1 cellular context compared by ENCODE assay signal in the genomic region with DNA sequence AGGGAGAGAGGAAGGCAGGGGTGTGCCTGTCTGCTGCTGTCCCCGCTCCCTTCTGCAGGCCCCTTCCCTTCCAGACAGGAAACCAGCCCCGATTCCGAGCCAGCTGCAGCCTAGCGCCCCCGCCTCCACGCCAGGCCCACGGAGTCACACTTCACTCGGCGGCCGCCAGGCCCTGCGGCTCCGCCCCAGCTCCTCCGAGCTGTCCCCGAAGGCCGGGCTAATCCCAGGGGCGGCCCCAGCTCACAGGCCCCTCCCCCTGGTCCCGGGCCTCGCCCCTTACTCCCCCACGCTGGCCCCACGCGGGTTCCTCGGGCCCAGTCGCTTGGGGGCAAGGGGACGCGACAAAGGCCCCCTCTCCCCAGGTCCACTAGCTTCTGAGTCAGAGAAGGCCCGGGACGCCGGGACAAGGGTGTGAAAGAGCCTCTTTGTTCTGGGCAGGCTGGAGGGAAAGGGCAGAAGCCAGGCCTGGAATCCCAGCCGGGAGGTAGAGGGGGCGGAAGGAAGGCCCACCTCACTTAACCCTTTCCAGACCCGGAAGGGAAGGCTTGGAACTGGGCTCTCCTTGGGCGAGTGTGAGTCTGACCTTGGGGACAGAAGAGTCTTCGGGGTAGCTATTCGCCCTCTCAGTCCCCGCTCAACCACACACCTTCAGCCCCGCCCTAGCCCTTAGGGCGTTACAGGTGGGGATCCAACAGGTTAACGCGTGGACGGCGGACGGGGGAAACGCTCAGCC.
TF ChIP-seq lines count a peak whose summit lies in the region.

No MANE protein-coding gene starts in this region.

TF ChIP-seq in K562, 482 proteins besides CTCF, POLR2A, EP300 and RAD21 (continued from another document and continues in another):
- TF ChIP-seq ZBTB11 (CRISPR knock-in tag; IDR thresholded peaks at IDR 0.05) (peak in 1 of 3 experiments; percentile 71; a peak in 2 of 6 replicates), HMG20A (CRISPR knock-in tag; conservative IDR thresholded peaks at IDR 0.05) (no peak), ESRRA (IDR thresholded peaks at IDR 0.05; ENCODE audit: borderline replicate concordance, low read depth) (no peak), ZNF766 (CRISPR knock-in tag; conservative IDR thresholded peaks at IDR 0.05) (no peak), KAT2B (IDR thresholded peaks at IDR 0.05; ENCODE audit: low read depth, low read length) (no peak), ZNF699 (CRISPR knock-in tag; IDR thresholded peaks at IDR 0.05; ENCODE audit: insufficient replicate concordance) (no peak), ZNF668 (CRISPR knock-in tag; IDR thresholded peaks at IDR 0.05) (no peak), REST (CRISPR knock-in tag; IDR thresholded peaks at IDR 0.05; ENCODE audit: low read depth) (no peak), CCAR2 (IDR thresholded peaks at IDR 0.05; ENCODE audit: low read depth, low read length) (no peak), RNF2 (IDR thresholded peaks at IDR 0.05) (no peak), ZNF140 (CRISPR knock-in tag; IDR thresholded peaks at IDR 0.05) (no peak), ZNF436 (CRISPR knock-in tag; IDR thresholded peaks at IDR 0.05) (no peak), MAFK (IDR thresholded peaks at IDR 0.05; ENCODE audit: low read length) (no peak), PBX2 (CRISPR knock-in tag; IDR thresholded peaks at IDR 0.05; ENCODE audit: low read depth) (no peak), PBX2 (tag; conservative IDR thresholded peaks at IDR 0.05; ENCODE audit: low read depth) (no peak), PPARD (CRISPR knock-in tag; IDR thresholded peaks at IDR 0.05) (no peak), HDAC8 (tag; IDR thresholded peaks at IDR 0.05) (no peak; the same call in 1 of the 2 replicates), GTF2A2 (tag; IDR thresholded peaks at IDR 0.05) (no peak), HNRNPLL (IDR thresholded peaks at IDR 0.05; ENCODE audit: low read depth, low read length, poor library complexity, severe bottlenecking) (peak; percentile 29), BCL6 (CRISPR knock-in tag; IDR thresholded peaks at IDR 0.05) (no peak), MCM3 (IDR thresholded peaks at IDR 0.05) (no peak), ZNF212 (CRISPR knock-in tag; IDR thresholded peaks at IDR 0.05) (no peak), GATAD2A (IDR thresholded peaks at IDR 0.05) (no peak), MYBL2 (IDR thresholded peaks at IDR 0.05; ENCODE audit: low read depth) (no peak), MYBL2 (CRISPR knock-in tag; IDR thresholded peaks at IDR 0.05; ENCODE audit: borderline replicate concordance) (no peak), ZBED1 (IDR thresholded peaks at IDR 0.05) (0 out of 2 replicates have a peak, but pooled peaks have one; percentile 45), ZNF449 (CRISPR knock-in tag; IDR thresholded peaks at IDR 0.05) (no peak), NUFIP1 (IDR thresholded peaks at IDR 0.05; ENCODE audit: partially characterized antibody) (no peak), ZNF282 (CRISPR knock-in tag; IDR thresholded peaks at IDR 0.05) (no peak), ETV5 (CRISPR knock-in tag; IDR thresholded peaks at IDR 0.05; ENCODE audit: low read depth) (no peak), MTA2 (IDR thresholded peaks at IDR 0.05; ENCODE audit: low read depth) (no peak; the same call in 1 of the 2 replicates), CREB1 (IDR thresholded peaks at IDR 0.05) (no peak), CREB1 (CRISPR knock-in tag; IDR thresholded peaks at IDR 0.05) (no peak), PML (IDR thresholded peaks at IDR 0.05; ENCODE audit: low read length) (no peak)
- TF ChIP-seq, protein P1, sequence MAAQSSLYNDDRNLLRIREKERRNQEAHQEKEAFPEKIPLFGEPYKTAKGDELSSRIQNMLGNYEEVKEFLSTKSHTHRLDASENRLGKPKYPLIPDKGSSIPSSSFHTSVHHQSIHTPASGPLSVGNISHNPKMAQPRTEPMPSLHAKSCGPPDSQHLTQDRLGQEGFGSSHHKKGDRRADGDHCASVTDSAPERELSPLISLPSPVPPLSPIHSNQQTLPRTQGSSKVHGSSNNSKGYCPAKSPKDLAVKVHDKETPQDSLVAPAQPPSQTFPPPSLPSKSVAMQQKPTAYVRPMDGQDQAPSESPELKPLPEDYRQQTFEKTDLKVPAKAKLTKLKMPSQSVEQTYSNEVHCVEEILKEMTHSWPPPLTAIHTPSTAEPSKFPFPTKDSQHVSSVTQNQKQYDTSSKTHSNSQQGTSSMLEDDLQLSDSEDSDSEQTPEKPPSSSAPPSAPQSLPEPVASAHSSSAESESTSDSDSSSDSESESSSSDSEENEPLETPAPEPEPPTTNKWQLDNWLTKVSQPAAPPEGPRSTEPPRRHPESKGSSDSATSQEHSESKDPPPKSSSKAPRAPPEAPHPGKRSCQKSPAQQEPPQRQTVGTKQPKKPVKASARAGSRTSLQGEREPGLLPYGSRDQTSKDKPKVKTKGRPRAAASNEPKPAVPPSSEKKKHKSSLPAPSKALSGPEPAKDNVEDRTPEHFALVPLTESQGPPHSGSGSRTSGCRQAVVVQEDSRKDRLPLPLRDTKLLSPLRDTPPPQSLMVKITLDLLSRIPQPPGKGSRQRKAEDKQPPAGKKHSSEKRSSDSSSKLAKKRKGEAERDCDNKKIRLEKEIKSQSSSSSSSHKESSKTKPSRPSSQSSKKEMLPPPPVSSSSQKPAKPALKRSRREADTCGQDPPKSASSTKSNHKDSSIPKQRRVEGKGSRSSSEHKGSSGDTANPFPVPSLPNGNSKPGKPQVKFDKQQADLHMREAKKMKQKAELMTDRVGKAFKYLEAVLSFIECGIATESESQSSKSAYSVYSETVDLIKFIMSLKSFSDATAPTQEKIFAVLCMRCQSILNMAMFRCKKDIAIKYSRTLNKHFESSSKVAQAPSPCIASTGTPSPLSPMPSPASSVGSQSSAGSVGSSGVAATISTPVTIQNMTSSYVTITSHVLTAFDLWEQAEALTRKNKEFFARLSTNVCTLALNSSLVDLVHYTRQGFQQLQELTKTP (IDR thresholded peaks at IDR 0.05; ENCODE audit: low read depth in 1 of 2, partially characterized antibody in 2 of 2): no peak
- TF ChIP-seq, protein P2, sequence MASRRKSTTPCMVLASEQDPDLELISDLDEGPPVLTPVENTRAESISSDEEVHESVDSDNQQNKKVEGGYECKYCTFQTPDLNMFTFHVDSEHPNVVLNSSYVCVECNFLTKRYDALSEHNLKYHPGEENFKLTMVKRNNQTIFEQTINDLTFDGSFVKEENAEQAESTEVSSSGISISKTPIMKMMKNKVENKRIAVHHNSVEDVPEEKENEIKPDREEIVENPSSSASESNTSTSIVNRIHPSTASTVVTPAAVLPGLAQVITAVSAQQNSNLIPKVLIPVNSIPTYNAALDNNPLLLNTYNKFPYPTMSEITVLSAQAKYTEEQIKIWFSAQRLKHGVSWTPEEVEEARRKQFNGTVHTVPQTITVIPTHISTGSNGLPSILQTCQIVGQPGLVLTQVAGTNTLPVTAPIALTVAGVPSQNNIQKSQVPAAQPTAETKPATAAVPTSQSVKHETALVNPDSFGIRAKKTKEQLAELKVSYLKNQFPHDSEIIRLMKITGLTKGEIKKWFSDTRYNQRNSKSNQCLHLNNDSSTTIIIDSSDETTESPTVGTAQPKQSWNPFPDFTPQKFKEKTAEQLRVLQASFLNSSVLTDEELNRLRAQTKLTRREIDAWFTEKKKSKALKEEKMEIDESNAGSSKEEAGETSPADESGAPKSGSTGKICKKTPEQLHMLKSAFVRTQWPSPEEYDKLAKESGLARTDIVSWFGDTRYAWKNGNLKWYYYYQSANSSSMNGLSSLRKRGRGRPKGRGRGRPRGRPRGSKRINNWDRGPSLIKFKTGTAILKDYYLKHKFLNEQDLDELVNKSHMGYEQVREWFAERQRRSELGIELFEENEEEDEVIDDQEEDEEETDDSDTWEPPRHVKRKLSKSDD (conservative IDR thresholded peaks at IDR 0.05; ENCODE audit: low read length): no peak
- TF ChIP-seq, protein P3, sequence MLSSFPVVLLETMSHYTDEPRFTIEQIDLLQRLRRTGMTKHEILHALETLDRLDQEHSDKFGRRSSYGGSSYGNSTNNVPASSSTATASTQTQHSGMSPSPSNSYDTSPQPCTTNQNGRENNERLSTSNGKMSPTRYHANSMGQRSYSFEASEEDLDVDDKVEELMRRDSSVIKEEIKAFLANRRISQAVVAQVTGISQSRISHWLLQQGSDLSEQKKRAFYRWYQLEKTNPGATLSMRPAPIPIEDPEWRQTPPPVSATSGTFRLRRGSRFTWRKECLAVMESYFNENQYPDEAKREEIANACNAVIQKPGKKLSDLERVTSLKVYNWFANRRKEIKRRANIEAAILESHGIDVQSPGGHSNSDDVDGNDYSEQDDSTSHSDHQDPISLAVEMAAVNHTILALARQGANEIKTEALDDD (IDR thresholded peaks at IDR 0.05): no peak
- TF ChIP-seq, protein P4, sequence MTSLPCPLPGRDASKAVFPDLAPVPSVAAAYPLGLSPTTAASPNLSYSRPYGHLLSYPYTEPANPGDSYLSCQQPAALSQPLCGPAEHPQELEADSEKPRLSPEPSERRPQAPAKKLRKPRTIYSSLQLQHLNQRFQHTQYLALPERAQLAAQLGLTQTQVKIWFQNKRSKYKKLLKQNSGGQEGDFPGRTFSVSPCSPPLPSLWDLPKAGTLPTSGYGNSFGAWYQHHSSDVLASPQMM (CRISPR knock-in tag; IDR thresholded peaks at IDR 0.05): no peak
- TF ChIP-seq, protein P5, sequence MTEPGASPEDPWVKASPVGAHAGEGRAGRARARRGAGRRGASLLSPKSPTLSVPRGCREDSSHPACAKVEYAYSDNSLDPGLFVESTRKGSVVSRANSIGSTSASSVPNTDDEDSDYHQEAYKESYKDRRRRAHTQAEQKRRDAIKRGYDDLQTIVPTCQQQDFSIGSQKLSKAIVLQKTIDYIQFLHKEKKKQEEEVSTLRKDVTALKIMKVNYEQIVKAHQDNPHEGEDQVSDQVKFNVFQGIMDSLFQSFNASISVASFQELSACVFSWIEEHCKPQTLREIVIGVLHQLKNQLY (CRISPR knock-in tag; conservative IDR thresholded peaks at IDR 0.05): no peak
